13 cellular contexts compared by ENCODE assay signal in the genomic region with DNA sequence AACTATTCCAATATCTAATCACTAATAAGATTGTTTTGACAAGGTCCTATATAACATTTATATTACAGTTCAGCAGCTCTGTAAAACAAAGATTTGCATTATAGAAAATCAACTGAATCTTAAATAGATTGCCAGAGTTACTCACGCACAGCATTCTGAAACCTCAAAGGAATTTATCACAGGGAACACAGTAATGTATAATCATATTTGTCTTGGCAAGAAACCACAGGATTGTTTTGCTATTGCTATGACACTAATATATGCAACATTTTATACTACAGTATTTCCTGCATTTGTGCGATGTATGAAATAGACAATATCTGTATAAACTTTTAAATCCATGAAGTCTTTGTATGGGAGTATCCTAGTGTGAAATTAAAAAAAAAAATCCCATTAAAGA.
DNase-seq lines count a peak whose midpoint lies in the region; TF ChIP-seq lines count a peak whose summit lies in the region.
"Had no signal": no experiment of that assay in that cellular context is flagged by ENCODE, and none has a peak within 500 bp of the region (broad histone marks: within the 10 kb centered on the region; RNA-seq: fewer than 3 reads in every experiment).

No MANE protein-coding gene starts in this region.

- H2AFZ ChIP-seq in osteoblast (ENCODE audit: low read length), result no peak overlapping the region

- peak overlapping the region; percentile 32 for H3K4me2 ChIP-seq in osteoblast (ENCODE audit: insufficient read depth, low read length)

- H4K20me1 ChIP-seq in osteoblast (ENCODE audit: insufficient read depth, low read length), result no peaks in the 10 kb centered on the region

- TF ChIP-seq CTCF in osteoblast (IDR thresholded peaks at IDR 0.05; ENCODE audit: extremely low read depth, low read depth, low read length) (no peak), sigmoid colon (IDR thresholded peaks at IDR 0.05) (no peak)

- 10 to 38% methylated on average over 2 of the region's 2 CpGs for WGBS in sigmoid colon, 2 donors

- H3K9me3 ChIP-seq in osteoblast (ENCODE audit: low read depth, low read length) (no peaks in the 10 kb centered on the region), sigmoid colon (no peaks in the 10 kb centered on the region)
- H3K9me3 ChIP-seq: esophagus squamous epithelium, lower lobe of right lung, tibial nerve had no signal

- TF ChIP-seq POLR2A in sigmoid colon (IDR thresholded peaks at IDR 0.05), result no peak

- H3K4me1 ChIP-seq in osteoblast (ENCODE audit: insufficient read depth, low read length) (peaks cover 22% of the 10 kb centered on the region), sigmoid colon (no peaks in the 10 kb centered on the region)
- H3K4me1 ChIP-seq: esophagus squamous epithelium, lower lobe of right lung, tibial nerve had no signal

- H3K36me3 ChIP-seq in osteoblast (ENCODE audit: insufficient read depth, low read length), result no peaks in the 10 kb centered on the region
- H3K36me3 ChIP-seq in sigmoid colon, result no peaks in the 10 kb centered on the region
- H3K36me3 ChIP-seq: esophagus squamous epithelium, lower lobe of right lung, tibial nerve had no signal

- intact Hi-C loops in sigmoid colon (cut with DNase I), result no loop called here

- no peaks in the 10 kb centered on the region for H3K79me2 ChIP-seq in osteoblast (ENCODE audit: insufficient read depth, low read length)

- H3K27ac ChIP-seq in epithelial cell of prostate (no peak overlapping the region), osteoblast (ENCODE audit: low read depth, low read length) (peak overlapping the region; percentile 77), sigmoid colon (no peak overlapping the region)
- H3K27ac ChIP-seq: esophagus squamous epithelium, lower lobe of right lung, tibial nerve had no signal

- TF ChIP-seq EP300 in sigmoid colon (IDR thresholded peaks at IDR 0.05), result no peak

- H3K27me3 ChIP-seq in osteoblast (ENCODE audit: insufficient read depth, low read length) (no peaks in the 10 kb centered on the region), sigmoid colon (no peaks in the 10 kb centered on the region)
- H3K27me3 ChIP-seq: esophagus squamous epithelium, tibial nerve had no signal

- DNase-seq in ELR (ENCODE audit: low read depth) (peak; percentile 88), RPMI7951 (ENCODE audit: low read depth) (peak; percentile 15), epithelial cell of prostate (ENCODE audit: low read depth, low spot score) (peak; percentile 55), osteoblast (ENCODE audit: insufficient read length, low spot score, missing footprints) (peak; percentile 46), NCI-H146 (lab: John Stamatoyannopoulos, UW) (no peak), sigmoid colon (no peak), DMS 273 treated with DMSO at 0.1 percent for 48 hours (lab: John Stamatoyannopoulos, UW) (no peak), iPS-NIHi11 (ENCODE audit: low spot score) (no peak)
- DNase-seq: activated naive CD8-positive, alpha-beta T cell treated with anti-CD3 and anti-CD28 coated beads, Interleukin-2, amount 50 U/mL, for 24 hours; esophagus squamous epithelium; lower lobe of right lung; MV-4-11 had no signal

- no peak overlapping the region for H3K4me3 ChIP-seq in osteoblast (ENCODE audit: insufficient read depth, low read length)
- H3K4me3 ChIP-seq in sigmoid colon, result no peak overlapping the region
- H3K4me3 ChIP-seq: esophagus squamous epithelium, lower lobe of right lung, tibial nerve had no signal

Comparison
In these comparisons a context has a peak if more than half of its experiments do, and no peak if none do; other contexts are left out.
1. DNase-seq: peak in ELR (single experiment), RPMI7951 (single experiment), epithelial cell of prostate (single experiment) and osteoblast (single experiment); none in NCI-H146 (single experiment), sigmoid colon (single experiment), DMS 273 treated with DMSO at 0.1 percent for 48 hours (single experiment) and iPS-NIHi11 (single experiment).